In the genomic region with DNA sequence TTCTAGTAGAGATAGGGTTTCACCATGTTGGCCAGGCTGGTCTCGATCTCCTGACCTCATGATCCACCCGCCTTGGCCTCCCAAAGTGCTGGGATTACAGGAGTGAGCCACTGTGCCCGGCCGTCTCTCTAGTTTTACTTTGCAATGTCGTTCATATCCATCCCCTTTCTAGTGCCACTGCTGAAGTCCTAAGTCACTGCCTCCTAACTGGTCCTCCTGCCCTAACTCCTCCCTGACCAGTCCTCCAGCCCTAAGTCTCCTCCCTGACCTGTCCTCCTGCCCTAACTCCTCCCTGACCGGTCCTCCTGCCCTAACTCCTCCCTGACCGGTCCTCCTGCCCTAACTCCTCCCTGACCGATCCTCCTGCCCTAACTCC, we compare ENCODE assay signal across 1 cellular context. TPM values are rescaled to one million over a fixed set of nuclear protein-coding genes. Genes with fewer than 3 reads are reported as not detected.
"Had no signal": no experiment of that assay in that cellular context is flagged by ENCODE, and none has a peak within 500 bp of the region (broad histone marks: within the 10 kb centered on the region; RNA-seq: fewer than 3 reads in every experiment).

No MANE protein-coding gene starts in this region.

RNA-seq across cellular contexts. Expression of a gene that starts 8.3 kb away (rescaled TPM):
- total RNA-seq: astrocyte had no signal
